Comparison of ENCODE assay signal across 15 cellular contexts in genomic region chr15:90030376-90030775, GRCh38. TPM values are rescaled to one million over a fixed set of nuclear protein-coding genes. Genes with fewer than 3 reads are reported as not detected.
A peak's percentile ranks its signal among the peaks of the same experiment; 100 is the strongest.
DNase-seq lines count a peak whose midpoint lies in the region; ATAC-seq and TF ChIP-seq lines count a peak whose summit lies in the region.
"Had no signal": no experiment of that assay in that cellular context is flagged by ENCODE, and none has a peak within 500 bp of the region (broad histone marks: within the 10 kb centered on the region; RNA-seq: fewer than 3 reads in every experiment).

No MANE protein-coding gene starts in this region.

- H3K4me1 ChIP-seq in DND-41 (ENCODE audit: insufficient read depth, low read length) (peaks cover 51% of the 10 kb centered on the region), OCI-LY3 (ENCODE audit: low read length) (peaks cover 51% of the 10 kb centered on the region), gastrocnemius medialis (peaks cover 36 to 42% of the 10 kb centered on the region in 2 donors)

- no peaks in the 10 kb centered on the region for H3K9me3 ChIP-seq in DND-41 (ENCODE audit: insufficient read depth, low read length, severe bottlenecking)
- no peaks in the 10 kb centered on the region for H3K9me3 ChIP-seq in OCI-LY3 (ENCODE audit: insufficient read depth, low read length)
- no peaks in the 10 kb centered on the region for H3K9me3 ChIP-seq in gastrocnemius medialis
- H3K9me3 ChIP-seq in WERI-Rb-1 (ENCODE audit: severe bottlenecking), result peaks cover 5% of the 10 kb centered on the region
- H3K9me3 ChIP-seq: left lung, SK-N-SH had no signal

- ATAC-seq in DND-41 (ENCODE audit: insufficient read depth, low read depth) (no peak), left ventricle myocardium superior (peak; percentile 71), gastrocnemius medialis (peak; percentile 90 to 91), GM21529 (IDR thresholded peaks at IDR 0.05; ENCODE audit: unreplicated experiment) (no peak), HG03108 (IDR thresholded peaks at IDR 0.05; ENCODE audit: unreplicated experiment) (no peak)
- ATAC-seq: left lung had no signal

- peaks cover 10% of the 10 kb centered on the region for H4K20me1 ChIP-seq in DND-41 (ENCODE audit: insufficient read depth, low read length)
- H4K20me1 ChIP-seq in OCI-LY3 (ENCODE audit: insufficient read depth, low read length), result peaks cover 4% of the 10 kb centered on the region; the same call in 1 of the 2 replicates

- TF ChIP-seq CTCF in DND-41 (IDR thresholded peaks at IDR 0.05; ENCODE audit: borderline replicate concordance, extremely low read depth, low read length, poor library complexity, severe bottlenecking) (no peak), OCI-LY3 (IDR thresholded peaks at IDR 0.05; ENCODE audit: low read depth, low read length) (no peak), gastrocnemius medialis (IDR thresholded peaks at IDR 0.05 in 4 of 5, conservative IDR thresholded peaks at IDR 0.05 in 1 of 5) (no peak), WERI-Rb-1 (IDR thresholded peaks at IDR 0.05; ENCODE audit: low read depth, low read length) (no peak)

- no peak overlapping the region for H3K4me3 ChIP-seq in DND-41 (ENCODE audit: low read depth in 1 of 2, low read length in 2 of 2)
- peak overlapping the region; percentile 28; the same call in 1 of the 2 replicates for H3K4me3 ChIP-seq in OCI-LY3 (ENCODE audit: low read length)
- no peak overlapping the region for H3K4me3 ChIP-seq in gastrocnemius medialis
- H3K4me3 ChIP-seq in WERI-Rb-1 (ENCODE audit: low read depth, low read length), result no peak overlapping the region
- H3K4me3 ChIP-seq: left lung, PC-9 had no signal

- peak overlapping the region; percentile 60; the same call in 1 of the 2 replicates for H3K27ac ChIP-seq in DND-41 (ENCODE audit: low read length)
- H3K27ac ChIP-seq in OCI-LY3 (ENCODE audit: low read length), result peak overlapping the region; percentile 97
- peak overlapping the region; percentile 28 to 58 (median 48) for H3K27ac ChIP-seq in gastrocnemius medialis
- H3K27ac ChIP-seq in WERI-Rb-1, result no peak overlapping the region
- H3K27ac ChIP-seq: PC-9 had no signal

- in situ Hi-C loops in gastrocnemius medialis (cut with MboI; ENCODE audit: low sequenced_read_pairs in 4 of 4), result no loop called here

- intact Hi-C loops in left ventricle myocardium superior (cut with micrococcal nuclease), result no loop called here
- intact Hi-C loops in gastrocnemius medialis (cut with DNase I; ENCODE audit: low total_unique reads), result no loop called here

- H3K79me2 ChIP-seq in DND-41 (ENCODE audit: insufficient read depth, low read length), result peaks cover 43% of the 10 kb centered on the region
- H3K79me2 ChIP-seq in OCI-LY3 (ENCODE audit: low read length), result peaks cover 97% of the 10 kb centered on the region

- H2AFZ ChIP-seq in DND-41 (ENCODE audit: low read depth, low read length) (no peak overlapping the region), OCI-LY3 (ENCODE audit: low read depth, low read length) (no peak overlapping the region)
- H2AFZ ChIP-seq: PC-9 had no signal

- no peak for DNase-seq in DND-41
- DNase-seq in left ventricle myocardium superior, result peak; percentile 67
- peak; percentile 63 to 88 for DNase-seq in gastrocnemius medialis
- DNase-seq in WERI-Rb-1, result no peak
- DNase-seq: activated CD4-positive, alpha-beta T cell treated with anti-CD3 and anti-CD28 coated beads, Interleukin-2, amount 10 ng/mL, durations not matched to agents 24 days and 14 days; cortex of kidney; Kasumi-1; NCI-H2171; PC-9; SK-N-SH; stimulated activated CD4-positive, alpha-beta T cell treated with anti-CD3 and anti-CD28 coated beads, Interleukin-4, amount 100 ng/mL, for 24 hours had no signal

- H3K36me3 ChIP-seq in DND-41 (ENCODE audit: insufficient read depth, low read length) (0 out of 2 replicates have a peak, but pooled peaks cover 4% of the 10 kb centered on the region), OCI-LY3 (replicated peaks; ENCODE audit: low read depth, low read length) (peaks cover 27% of the 10 kb centered on the region), gastrocnemius medialis (no peaks in the 10 kb centered on the region), WERI-Rb-1 (no peaks in the 10 kb centered on the region)
- H3K36me3 ChIP-seq: left lung had no signal

- H3K9ac ChIP-seq in DND-41 (ENCODE audit: low read depth, low read length) (no peak overlapping the region), OCI-LY3 (ENCODE audit: low read length) (no peak overlapping the region)
- H3K9ac ChIP-seq: SK-N-SH had no signal

- H3K4me2 ChIP-seq in DND-41 (ENCODE audit: insufficient read depth, low read length), result no peak overlapping the region
- peak overlapping the region; percentile 40 for H3K4me2 ChIP-seq in OCI-LY3 (ENCODE audit: low read length)
- H3K4me2 ChIP-seq: PC-9, SK-N-SH had no signal

- H3K27me3 ChIP-seq in DND-41 (ENCODE audit: insufficient read depth, low read length, poor library complexity) (no peaks in the 10 kb centered on the region), OCI-LY3 (ENCODE audit: low read depth, low read length) (no peaks in the 10 kb centered on the region), gastrocnemius medialis (no peaks in the 10 kb centered on the region), WERI-Rb-1 (ENCODE audit: insufficient read depth, low read depth, severe bottlenecking) (no peaks in the 10 kb centered on the region)
- H3K27me3 ChIP-seq: left lung had no signal

- no peak for TF ChIP-seq POLR2A in gastrocnemius medialis (IDR thresholded peaks at IDR 0.05)

RNA-seq across cellular contexts. Expression of gene ZNF710, which starts 29.3 kb away (rescaled TPM):
- 6.1 TPM for total RNA-seq in left ventricle myocardium superior
- total RNA-seq in gastrocnemius medialis, result 1 to 10 TPM; 2.6 to 5.4 (median 3.2) TPM

Comparison
In these comparisons a context has a peak if more than half of its experiments do, and no peak if none do; other contexts are left out.
1. ATAC-seq: peak in left ventricle myocardium superior (single experiment) and gastrocnemius medialis (2 of 2); none in DND-41 (single experiment), GM21529 (single experiment) and HG03108 (single experiment).
2. DNase-seq: peak in left ventricle myocardium superior (single experiment) and gastrocnemius medialis (2 of 2); none in DND-41 (single experiment) and WERI-Rb-1 (single experiment).